In the genomic region with DNA sequence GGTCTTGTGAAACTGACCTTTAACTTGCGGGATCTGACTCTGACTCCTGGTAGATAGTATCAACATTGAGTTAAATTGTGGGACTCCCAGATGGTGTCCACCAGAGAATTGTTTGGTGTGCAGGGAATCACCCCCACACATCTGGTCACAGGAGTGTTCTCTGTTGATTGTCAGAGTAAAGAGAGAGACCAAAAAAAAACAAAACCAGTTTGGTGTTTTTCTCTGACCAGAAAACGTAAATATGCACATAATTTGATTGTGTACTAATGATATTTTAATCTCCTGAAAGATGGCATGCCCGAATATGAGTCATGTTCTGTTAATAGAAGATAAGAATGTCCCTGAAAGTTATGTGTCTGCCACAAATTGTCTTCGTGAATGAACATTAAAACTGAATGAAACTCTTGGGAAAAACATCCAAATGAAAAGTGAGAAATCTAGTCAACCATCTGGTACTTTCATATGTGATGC, we compare ENCODE assay signal across 16 cellular contexts.
DNase-seq lines count a peak whose midpoint lies in the region; ATAC-seq and TF ChIP-seq lines count a peak whose summit lies in the region.
"Had no signal": no experiment of that assay in that cellular context is flagged by ENCODE, and none has a peak within 500 bp of the region (broad histone marks: within the 10 kb centered on the region; RNA-seq: fewer than 3 reads in every experiment).

No MANE protein-coding gene starts in this region.

- H3K4ac ChIP-seq in mesenchymal stem cell (ENCODE audit: low read depth in 1 of 2, low read length in 2 of 2), result no peak overlapping the region

- no peaks in the 10 kb centered on the region for H3K4me1 ChIP-seq in mesenchymal stem cell (ENCODE audit: control insufficient read depth, insufficient read depth, low read depth, low read length)

- ATAC-seq in SK-N-SH treated with all-trans-retinoic acid at 6 μM for 48 hours, result peak; percentile 77
- ATAC-seq: PC-3, Right ventricle myocardium inferior had no signal

- H4K8ac ChIP-seq in mesenchymal stem cell (ENCODE audit: low read length), result no peak overlapping the region

- intact Hi-C loops in head of caudate nucleus (cut with DNase I), result no loop called here

- H4K91ac ChIP-seq in mesenchymal stem cell (ENCODE audit: low read length), result no peak overlapping the region

- H2BK5ac ChIP-seq in mesenchymal stem cell (ENCODE audit: low read depth, low read length, poor library complexity, severe bottlenecking), result no peak overlapping the region

- H2BK12ac ChIP-seq in mesenchymal stem cell (ENCODE audit: low read length in 2 of 2), result no peak overlapping the region

- no peaks in the 10 kb centered on the region for H3K9me3 ChIP-seq in mesenchymal stem cell (ENCODE audit: control insufficient read depth, low read length)
- H3K9me3 ChIP-seq: MG63 had no signal

- H3K36me3 ChIP-seq in mesenchymal stem cell (ENCODE audit: control insufficient read depth in 1 of 2, insufficient read depth in 2 of 2, low read depth in 1 of 2, low read length in 2 of 2), result no peaks in the 10 kb centered on the region
- H3K36me3 ChIP-seq: MG63 had no signal

- no peak overlapping the region for H2BK15ac ChIP-seq in mesenchymal stem cell (ENCODE audit: low read depth, poor library complexity, severe bottlenecking)

- no peaks in the 10 kb centered on the region for H3K27me3 ChIP-seq in mesenchymal stem cell (ENCODE audit: control insufficient read depth in 1 of 2, insufficient read depth in 1 of 2, low read length in 2 of 2)
- H3K27me3 ChIP-seq: MG63 had no signal

- H3K9ac ChIP-seq in mesenchymal stem cell (ENCODE audit: low read length), result no peak overlapping the region

- DNase-seq in Ammon's horn (ENCODE audit: low spot score) (peak; percentile 10), NCI-H1694 (lab: John Stamatoyannopoulos, UW) (peak; percentile 35), mesenchymal stem cell (peak; percentile 1), MV-4-11 (lab: John Stamatoyannopoulos, UW) (no peak), KBM-7 (no peak), head of caudate nucleus (no peak), ACHN (no peak)
- DNase-seq: CD4-positive, alpha-beta memory T cell; H7; KG1; MG63; NCI-H2029 treated with DMSO at 0.1 percent for 48 hours; NCI-H526; PC-3 had no signal

- no peak overlapping the region for H2AK5ac ChIP-seq in mesenchymal stem cell (ENCODE audit: low read length, severe bottlenecking)

- no peak overlapping the region for H2AFZ ChIP-seq in mesenchymal stem cell (ENCODE audit: low read depth, low read length)

- no peak overlapping the region for H3K4me2 ChIP-seq in mesenchymal stem cell (ENCODE audit: low read length, poor library complexity, severe bottlenecking)

- H3K27ac ChIP-seq in mesenchymal stem cell (ENCODE audit: low read length, poor library complexity, severe bottlenecking), result no peak overlapping the region

- H3K23ac ChIP-seq in mesenchymal stem cell (ENCODE audit: low read length in 2 of 2), result no peak overlapping the region

- H2BK120ac ChIP-seq in mesenchymal stem cell (ENCODE audit: low read depth, low read length), result no peak overlapping the region

- in situ Hi-C loops in KBM-7 (cut with MboI; ENCODE audit: low pct_unique_long_range_greater_than_20kb, low sequenced_read_pairs) (no loop called here), ACHN (cut with HindIII; ENCODE audit: low pct_ligation_motif_present, low pct_unique_long_range_greater_than_20kb, low sequenced_read_pairs) (no loop called here)

- no peak overlapping the region for H3K18ac ChIP-seq in mesenchymal stem cell (ENCODE audit: low read depth in 1 of 2, low read length in 2 of 2)

- WGBS in mesenchymal stem cell, result 88% methylated on average over 4 of the region's 4 CpGs

- H3K79me1 ChIP-seq in mesenchymal stem cell (replicated peaks; ENCODE audit: low read length, poor library complexity, severe bottlenecking), result no peaks in the 10 kb centered on the region

- H3K4me3 ChIP-seq in mesenchymal stem cell (ENCODE audit: insufficient read depth in 1 of 2, low read depth in 1 of 2, low read length in 2 of 2), result no peak overlapping the region
- H3K4me3 ChIP-seq: MG63 had no signal

- no peak overlapping the region for H3K14ac ChIP-seq in mesenchymal stem cell (ENCODE audit: low read length in 2 of 2)

TF ChIP-seq in SK-N-SH treated with all-trans-retinoic acid at 6 μM for 48 hours, 23 proteins besides CTCF, POLR2A, EP300 and RAD21 (continues in another document):
- no peak for TF ChIP-seq PPARA (CRISPR knock-in tag; IDR thresholded peaks at IDR 0.05; ENCODE audit: borderline replicate concordance)
- TF ChIP-seq BACH2 (CRISPR knock-in tag; IDR thresholded peaks at IDR 0.05; ENCODE audit: borderline replicate concordance), result no peak
- TF ChIP-seq OSR1 (CRISPR knock-in tag; IDR thresholded peaks at IDR 0.05), result no peak
- TF ChIP-seq RARB (CRISPR knock-in tag; IDR thresholded peaks at IDR 0.05), result no peak
- no peak for TF ChIP-seq ZNF70 (CRISPR knock-in tag; IDR thresholded peaks at IDR 0.05)
- TF ChIP-seq ESRRG (CRISPR knock-in tag; IDR thresholded peaks at IDR 0.05), result 0 out of 2 replicates have a peak, but pooled peaks have one; percentile 53
- TF ChIP-seq ZNF8 (CRISPR knock-in tag; IDR thresholded peaks at IDR 0.05), result peak; percentile 40
- TF ChIP-seq, protein P1, sequence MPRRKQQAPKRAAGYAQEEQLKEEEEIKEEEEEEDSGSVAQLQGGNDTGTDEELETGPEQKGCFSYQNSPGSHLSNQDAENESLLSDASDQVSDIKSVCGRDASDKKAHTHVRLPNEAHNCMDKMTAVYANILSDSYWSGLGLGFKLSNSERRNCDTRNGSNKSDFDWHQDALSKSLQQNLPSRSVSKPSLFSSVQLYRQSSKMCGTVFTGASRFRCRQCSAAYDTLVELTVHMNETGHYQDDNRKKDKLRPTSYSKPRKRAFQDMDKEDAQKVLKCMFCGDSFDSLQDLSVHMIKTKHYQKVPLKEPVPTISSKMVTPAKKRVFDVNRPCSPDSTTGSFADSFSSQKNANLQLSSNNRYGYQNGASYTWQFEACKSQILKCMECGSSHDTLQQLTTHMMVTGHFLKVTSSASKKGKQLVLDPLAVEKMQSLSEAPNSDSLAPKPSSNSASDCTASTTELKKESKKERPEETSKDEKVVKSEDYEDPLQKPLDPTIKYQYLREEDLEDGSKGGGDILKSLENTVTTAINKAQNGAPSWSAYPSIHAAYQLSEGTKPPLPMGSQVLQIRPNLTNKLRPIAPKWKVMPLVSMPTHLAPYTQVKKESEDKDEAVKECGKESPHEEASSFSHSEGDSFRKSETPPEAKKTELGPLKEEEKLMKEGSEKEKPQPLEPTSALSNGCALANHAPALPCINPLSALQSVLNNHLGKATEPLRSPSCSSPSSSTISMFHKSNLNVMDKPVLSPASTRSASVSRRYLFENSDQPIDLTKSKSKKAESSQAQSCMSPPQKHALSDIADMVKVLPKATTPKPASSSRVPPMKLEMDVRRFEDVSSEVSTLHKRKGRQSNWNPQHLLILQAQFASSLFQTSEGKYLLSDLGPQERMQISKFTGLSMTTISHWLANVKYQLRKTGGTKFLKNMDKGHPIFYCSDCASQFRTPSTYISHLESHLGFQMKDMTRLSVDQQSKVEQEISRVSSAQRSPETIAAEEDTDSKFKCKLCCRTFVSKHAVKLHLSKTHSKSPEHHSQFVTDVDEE (CRISPR knock-in tag; IDR thresholded peaks at IDR 0.05), result peak; percentile 99
- no peak for TF ChIP-seq ARNTL (CRISPR knock-in tag; IDR thresholded peaks at IDR 0.05; ENCODE audit: borderline replicate concordance, low read depth)
- no peak for TF ChIP-seq ZFP3 (CRISPR knock-in tag; IDR thresholded peaks at IDR 0.05)
- TF ChIP-seq, protein P2, sequence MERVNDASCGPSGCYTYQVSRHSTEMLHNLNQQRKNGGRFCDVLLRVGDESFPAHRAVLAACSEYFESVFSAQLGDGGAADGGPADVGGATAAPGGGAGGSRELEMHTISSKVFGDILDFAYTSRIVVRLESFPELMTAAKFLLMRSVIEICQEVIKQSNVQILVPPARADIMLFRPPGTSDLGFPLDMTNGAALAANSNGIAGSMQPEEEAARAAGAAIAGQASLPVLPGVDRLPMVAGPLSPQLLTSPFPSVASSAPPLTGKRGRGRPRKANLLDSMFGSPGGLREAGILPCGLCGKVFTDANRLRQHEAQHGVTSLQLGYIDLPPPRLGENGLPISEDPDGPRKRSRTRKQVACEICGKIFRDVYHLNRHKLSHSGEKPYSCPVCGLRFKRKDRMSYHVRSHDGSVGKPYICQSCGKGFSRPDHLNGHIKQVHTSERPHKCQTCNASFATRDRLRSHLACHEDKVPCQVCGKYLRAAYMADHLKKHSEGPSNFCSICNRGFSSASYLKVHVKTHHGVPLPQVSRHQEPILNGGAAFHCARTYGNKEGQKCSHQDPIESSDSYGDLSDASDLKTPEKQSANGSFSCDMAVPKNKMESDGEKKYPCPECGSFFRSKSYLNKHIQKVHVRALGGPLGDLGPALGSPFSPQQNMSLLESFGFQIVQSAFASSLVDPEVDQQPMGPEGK (CRISPR knock-in tag; IDR thresholded peaks at IDR 0.05; ENCODE audit: borderline replicate concordance), result peak; percentile 32; the same call in 1 of the 2 replicates
- TF ChIP-seq, protein P3, sequence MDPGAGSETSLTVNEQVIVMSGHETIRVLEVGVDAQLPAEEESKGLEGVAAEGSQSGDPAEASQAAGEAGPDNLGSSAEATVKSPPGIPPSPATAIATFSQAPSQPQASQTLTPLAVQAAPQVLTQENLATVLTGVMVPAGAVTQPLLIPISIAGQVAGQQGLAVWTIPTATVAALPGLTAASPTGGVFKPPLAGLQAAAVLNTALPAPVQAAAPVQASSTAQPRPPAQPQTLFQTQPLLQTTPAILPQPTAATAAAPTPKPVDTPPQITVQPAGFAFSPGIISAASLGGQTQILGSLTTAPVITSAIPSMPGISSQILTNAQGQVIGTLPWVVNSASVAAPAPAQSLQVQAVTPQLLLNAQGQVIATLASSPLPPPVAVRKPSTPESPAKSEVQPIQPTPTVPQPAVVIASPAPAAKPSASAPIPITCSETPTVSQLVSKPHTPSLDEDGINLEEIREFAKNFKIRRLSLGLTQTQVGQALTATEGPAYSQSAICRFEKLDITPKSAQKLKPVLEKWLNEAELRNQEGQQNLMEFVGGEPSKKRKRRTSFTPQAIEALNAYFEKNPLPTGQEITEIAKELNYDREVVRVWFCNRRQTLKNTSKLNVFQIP (CRISPR knock-in tag; IDR thresholded peaks at IDR 0.05; ENCODE audit: borderline replicate concordance, low read depth), result no peak; the same call in 1 of the 2 replicates
- TF ChIP-seq SNAI2 (CRISPR knock-in tag; IDR thresholded peaks at IDR 0.05), result peak; percentile 90
- TF ChIP-seq ZFP30 (CRISPR knock-in tag; IDR thresholded peaks at IDR 0.05), result 0 out of 2 replicates have a peak, but pooled peaks have one; percentile 22
- no peak for TF ChIP-seq CSDC2 (CRISPR knock-in tag; IDR thresholded peaks at IDR 0.05)
- TF ChIP-seq ZC3H10 (CRISPR knock-in tag; IDR thresholded peaks at IDR 0.05), result peak; percentile 96; the same call in 1 of the 2 replicates
- TF ChIP-seq ISL1 (CRISPR knock-in tag; IDR thresholded peaks at IDR 0.05), result peak; percentile 98
- TF ChIP-seq TCF4 (CRISPR knock-in tag; IDR thresholded peaks at IDR 0.05; ENCODE audit: borderline replicate concordance), result peak; percentile 94
- TF ChIP-seq TOX (CRISPR knock-in tag; IDR thresholded peaks at IDR 0.05; ENCODE audit: borderline replicate concordance), result no peak
- TF ChIP-seq ZNF565 (CRISPR knock-in tag; conservative IDR thresholded peaks at IDR 0.05; ENCODE audit: low read depth), result no peak

Comparison
In these comparisons a context has a peak if more than half of its experiments do, and no peak if none do; other contexts are left out.
1. DNase-seq: peak in Ammon's horn (single experiment), NCI-H1694 (single experiment) and mesenchymal stem cell (single experiment); none in MV-4-11 (single experiment), KBM-7 (single experiment), head of caudate nucleus (0 of 42) and ACHN (single experiment).